ENCODE assay signal across 8 cellular contexts in the genomic region with DNA sequence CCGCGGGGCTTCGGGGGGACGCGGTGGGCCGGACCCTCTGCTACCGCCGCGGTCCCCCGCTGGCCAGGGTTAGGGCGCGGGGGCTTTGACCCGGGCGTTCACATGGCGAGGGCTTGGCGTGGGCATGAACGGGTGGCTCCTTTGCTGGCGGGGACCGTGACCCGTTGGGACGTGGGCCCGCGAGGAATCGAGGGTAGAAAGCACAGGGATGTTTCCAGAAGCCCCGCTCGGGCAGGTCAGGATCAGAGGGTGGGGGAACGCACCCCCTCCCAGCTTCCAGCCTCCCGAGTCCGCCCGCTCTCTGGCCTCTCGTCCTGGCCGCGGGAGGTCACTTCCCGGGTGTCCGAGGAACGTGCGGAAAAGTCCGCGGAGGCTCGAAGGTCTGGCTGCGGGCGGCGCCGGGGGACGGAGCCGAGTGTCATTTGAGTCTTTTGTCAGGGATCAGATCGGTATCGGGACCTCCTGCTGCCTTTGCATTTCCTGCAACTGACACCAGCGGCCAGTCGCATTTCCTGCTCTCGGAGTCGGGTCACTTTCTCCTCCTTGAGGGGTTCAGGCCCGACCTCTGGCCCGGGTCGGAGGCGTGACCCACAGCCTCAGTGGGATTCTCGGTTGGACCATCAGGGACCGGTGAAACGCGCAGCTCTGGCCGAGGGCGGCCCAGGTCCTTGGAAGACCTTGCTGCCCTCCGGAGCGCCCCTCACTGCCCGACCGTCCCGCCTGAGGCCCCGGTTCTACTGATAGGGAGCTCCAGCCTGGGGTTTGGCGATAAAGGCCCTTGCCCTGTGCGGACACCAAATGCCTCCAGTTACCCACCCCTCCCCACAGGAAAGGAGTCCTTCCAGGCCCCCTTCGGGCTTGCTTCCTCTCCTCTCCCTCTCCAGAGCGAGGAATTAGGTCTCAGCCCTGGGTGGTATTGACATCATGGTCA. TPM values are rescaled to one million over a fixed set of nuclear protein-coding genes. Genes with fewer than 3 reads are reported as not detected.
DNase-seq lines count a peak whose midpoint lies in the region; ATAC-seq and TF ChIP-seq lines count a peak whose summit lies in the region.

No MANE protein-coding gene starts in this region.

- H3K27ac ChIP-seq in ACC112 (ENCODE audit: low read depth, low read length) (no peak overlapping the region), brain microvascular endothelial cell (no peak overlapping the region), mesendoderm (ENCODE audit: low read depth, low read length) (peak overlapping the region; percentile 96)

- no peaks in the 10 kb centered on the region for H3K36me3 ChIP-seq in ACC112 (ENCODE audit: insufficient read depth, low read length)
- no peaks in the 10 kb centered on the region for H3K36me3 ChIP-seq in H7 (replicated peaks; ENCODE audit: control insufficient read depth, insufficient read depth, low read length)
- no peaks in the 10 kb centered on the region for H3K36me3 ChIP-seq in brain microvascular endothelial cell (replicated peaks)
- H3K36me3 ChIP-seq in mesendoderm (ENCODE audit: control insufficient read depth, insufficient read depth, low read length): no peaks in the 10 kb centered on the region

- no peak for TF ChIP-seq POLR2A in GM18505 (IDR thresholded peaks at IDR 0.05; ENCODE audit: borderline replicate concordance, extremely low read depth, insufficient read depth, insufficient read length)

- H3K79me1 ChIP-seq in mesendoderm (ENCODE audit: low read length): peaks cover 8% of the 10 kb centered on the region

- H4K5ac ChIP-seq in mesendoderm (ENCODE audit: low read length): no peak overlapping the region

- WGBS in mesendoderm (ENCODE audit: extremely low coverage, insufficient coverage, low lambda C conversion rate): no CpG with 5 or more reads among the region's 72 CpGs

- H3K79me2 ChIP-seq in ACC112 (ENCODE audit: control insufficient read depth, insufficient read depth, low read length, unreplicated experiment) (no peaks in the 10 kb centered on the region), mesendoderm (ENCODE audit: control insufficient read depth, insufficient read depth, low read length) (peaks cover 44% of the 10 kb centered on the region)

- peak overlapping the region; percentile 89 for H2AK5ac ChIP-seq in mesendoderm (ENCODE audit: low read length)

- no peak for ATAC-seq in GM18505 (IDR thresholded peaks at IDR 0.05; ENCODE audit: unreplicated experiment)
- no peak for ATAC-seq in GM19324 (IDR thresholded peaks at IDR 0.05; ENCODE audit: low FRiP score, unreplicated experiment)

- peak overlapping the region; percentile 72 for H3K4me2 ChIP-seq in mesendoderm (ENCODE audit: low read length)

- in situ Hi-C loops in brain microvascular endothelial cell (cut with HindIII; ENCODE audit: low pct_ligation_motif_present, low sequenced_read_pairs): no loop called here

- H3K9ac ChIP-seq in mesendoderm (ENCODE audit: low read length): peak overlapping the region; percentile 92

- H4K8ac ChIP-seq in mesendoderm (ENCODE audit: low read depth, low read length): peak overlapping the region; percentile 0

- H3K27me3 ChIP-seq in ACC112 (ENCODE audit: insufficient read depth, low read length) (peaks cover 66% of the 10 kb centered on the region), H7 (ENCODE audit: control insufficient read depth, insufficient read depth, low read length) (peaks cover 35% of the 10 kb centered on the region), brain microvascular endothelial cell (replicated peaks) (peaks cover 72% of the 10 kb centered on the region), mesendoderm (ENCODE audit: insufficient read depth, low read length, poor library complexity) (no peaks in the 10 kb centered on the region)

- peak overlapping the region; percentile 93 for H3K4ac ChIP-seq in mesendoderm (ENCODE audit: low read depth, low read length)

- no peak for TF ChIP-seq CTCF in brain microvascular endothelial cell (IDR thresholded peaks at IDR 0.05; ENCODE audit: low read depth, low read length, missing control alignments)

- peak overlapping the region; percentile 56 for H3K4me3 ChIP-seq in ACC112 (ENCODE audit: low read depth, low read length)
- H3K4me3 ChIP-seq in H7 (ENCODE audit: insufficient read depth, low read depth, low read length): peak overlapping the region; percentile 66
- H3K4me3 ChIP-seq in brain microvascular endothelial cell (ENCODE audit: low read depth, low read length): peak overlapping the region; percentile 5
- peak overlapping the region; percentile 44 for H3K4me3 ChIP-seq in mesendoderm (ENCODE audit: low read length)

- peak overlapping the region; percentile 100 for H2BK5ac ChIP-seq in mesendoderm (ENCODE audit: low read length)

- peak; percentile 90 for DNase-seq in H7
- DNase-seq in brain microvascular endothelial cell: no peak
- DNase-seq in mesendoderm: peak; percentile 98
- no peak for DNase-seq in NCI-H345 treated with DMSO at 0.1 percent for 48 hours (lab: John Stamatoyannopoulos, UW; ENCODE audit: unreplicated experiment)
- no peak for DNase-seq in CD1c-positive myeloid dendritic cell (ENCODE audit: extremely low spot score)

- H3K18ac ChIP-seq in mesendoderm (ENCODE audit: low read length): peak overlapping the region; percentile 93

- H2BK120ac ChIP-seq in mesendoderm (ENCODE audit: low read depth, low read length): peak overlapping the region; percentile 92

- peak overlapping the region; percentile 21 for H2AFZ ChIP-seq in ACC112 (ENCODE audit: low read length, unreplicated experiment)

- H3K23ac ChIP-seq in mesendoderm (ENCODE audit: low read length): peak overlapping the region; percentile 99

- H3K56ac ChIP-seq in mesendoderm (ENCODE audit: low read length): peak overlapping the region; percentile 96

- H2BK15ac ChIP-seq in mesendoderm (replicated peaks; ENCODE audit: low read depth): peak overlapping the region; percentile 10

- H3K4me1 ChIP-seq in ACC112 (ENCODE audit: control insufficient read depth, insufficient read depth, low read length, unreplicated experiment) (no peaks in the 10 kb centered on the region), mesendoderm (ENCODE audit: control insufficient read depth, low read depth, low read length) (peaks cover 29% of the 10 kb centered on the region)

RNA-seq across cellular contexts. Expression of gene WNT3, which starts 0.7 kb away (rescaled TPM):
- total RNA-seq in H7 (2014; rRNA removed; shearing (Covaris generic)): 29.9 and 31.9 TPM in 2 replicates
- 50.0 TPM for polyA plus RNA-seq in mesendoderm (2013, experiment 1 of 2)
- 49.3 TPM for polyA plus RNA-seq in mesendoderm (2013, experiment 2 of 2)

RNA-seq across cellular contexts. Expression of gene WNT9B, which starts 32.2 kb away (rescaled TPM):
- 0.48 and 0.83 TPM in 2 replicates for total RNA-seq in H7 (2014; rRNA removed; shearing (Covaris generic))
- polyA plus RNA-seq in mesendoderm (2013, experiment 1 of 2): 0.74 TPM
- 0.70 TPM for polyA plus RNA-seq in mesendoderm (2013, experiment 2 of 2)

Comparison
In these comparisons a context has a peak if more than half of its experiments do, and no peak if none do; other contexts are left out.
1. H3K4me3 ChIP-seq: peak in every context shown above with its lines; median percentile 66 in H7; 56 in ACC112; 44 in mesendoderm; 5 in brain microvascular endothelial cell.
2. DNase-seq: peak in H7 (single experiment) and mesendoderm (single experiment); none in brain microvascular endothelial cell (single experiment), NCI-H345 treated with DMSO at 0.1 percent for 48 hours (single experiment) and CD1c-positive myeloid dendritic cell (single experiment).